In genomic region chr1:37071829-37072228, GRCh38 we compare ENCODE assay signal across 25 cellular contexts. TPM values are rescaled to one million over a fixed set of nuclear protein-coding genes. Genes with fewer than 3 reads are reported as not detected.
"Had no signal": no experiment of that assay in that cellular context is flagged by ENCODE, and none has a peak within 500 bp of the region (broad histone marks: within the 10 kb centered on the region; RNA-seq: fewer than 3 reads in every experiment).

No MANE protein-coding gene starts in this region.

- H3K9me3 ChIP-seq: adrenal gland, esophagus muscularis mucosa, mucosa of descending colon, transverse colon, uterus had no signal

- ATAC-seq: activated CD4-positive, CD25-positive, alpha-beta regulatory T cell treated with anti-CD3 and anti-CD28 coated beads, Interleukin-2, amount 50 U/mL, for 24 hours; activated CD8-positive, alpha-beta T cell treated with anti-CD3 and anti-CD28 coated beads, Interleukin-2, amount 10 ng/mL, durations not matched to agents 7 days and 5 days; activated naive CD4-positive, alpha-beta T cell treated with anti-CD3 and anti-CD28 coated beads, Interleukin-2, amount 50 U/mL, for 72 hours; left colon; mucosa of descending colon had no signal

- H3K36me3 ChIP-seq: adrenal gland, esophagus muscularis mucosa, neural progenitor cell, transverse colon, uterus had no signal

- H3K4me3 Mint-ChIP-seq: activated CD4-positive, alpha-beta T cell treated with anti-CD3 and anti-CD28 coated beads, Interleukin-2, amount 10 ng/mL, durations not matched to agents 7 days and 5 days; activated CD8-positive, alpha-beta T cell treated with anti-CD3 and anti-CD28 coated beads, Interleukin-2, amount 10 ng/mL, durations not matched to agents 7 days and 5 days; dendritic cell treated with granulocyte-macrophage colony-stimulating factor and Interleukin-4, amounts not matched to agents 40 ng/mL and 50 ng/mL, for 4 days; naive B cell; neural progenitor cell had no signal

- H3K4me1 ChIP-seq: adrenal gland, esophagus muscularis mucosa, transverse colon, uterus had no signal

- H3K27ac ChIP-seq: adrenal gland, esophagus muscularis mucosa, neural progenitor cell, transverse colon, uterus had no signal

- H3K4me3 ChIP-seq: adrenal gland, esophagus muscularis mucosa, mucosa of descending colon, neural progenitor cell, transverse colon, uterus had no signal

- H3K9me3 Mint-ChIP-seq: activated CD4-positive, alpha-beta T cell treated with anti-CD3 and anti-CD28 coated beads, Interleukin-2, amount 10 ng/mL, durations not matched to agents 7 days and 5 days; activated naive CD4-positive, alpha-beta T cell treated with anti-CD3 and anti-CD28 coated beads, Interleukin-2, amount 50 U/mL, for 72 hours; dendritic cell treated with granulocyte-macrophage colony-stimulating factor and Interleukin-4, amounts not matched to agents 40 ng/mL and 50 ng/mL, for 4 days; naive B cell; neural progenitor cell had no signal

- H3K36me3 Mint-ChIP-seq: activated naive CD4-positive, alpha-beta T cell treated with anti-CD3 and anti-CD28 coated beads, Interleukin-2, amount 50 U/mL, for 72 hours; naive B cell; neural progenitor cell had no signal

- H3K4me1 Mint-ChIP-seq: activated CD4-positive, alpha-beta T cell treated with anti-CD3 and anti-CD28 coated beads, Interleukin-2, amount 10 ng/mL, durations not matched to agents 7 days and 5 days; naive B cell had no signal

- H3K27me3 ChIP-seq: adrenal gland, neural progenitor cell, uterus had no signal

- DNase-seq: activated CD4-positive, alpha-beta T cell treated with anti-CD3 and anti-CD28 coated beads, Interleukin-2, amount 10 ng/mL, durations not matched to agents 7 days and 5 days; activated CD8-positive, alpha-beta memory T cell treated with anti-CD3 and anti-CD28 coated beads, Interleukin-2, amount 50 U/mL, for 4 hours; activated CD8-positive, alpha-beta T cell treated with anti-CD3 and anti-CD28 coated beads, Interleukin-2, amount 10 ng/mL, durations not matched to agents 7 days and 5 days; activated effector memory CD4-positive, alpha-beta T cell treated with anti-CD3 and anti-CD28 coated beads, Interleukin-2, amount 50 U/mL, for 16 hours; activated T-cell treated with anti-CD3 and anti-CD28 coated beads, Interleukin-2, amount 50 U/mL, for 48 hours; adrenal gland; effector memory CD4-positive, alpha-beta T cell; islet precursor cell; left colon; mucosa of descending colon; naive B cell; stimulated activated CD4-positive, alpha-beta T cell treated with anti-CD3 and anti-CD28 coated beads, Interleukin-2, amount 100 ng/mL, for 24 hours; stimulated activated naive CD4-positive, alpha-beta T cell treated with Interleukin-2 at 50 U/mL for 16 hours; T1000; transverse colon; uterus had no signal

- H3K27ac Mint-ChIP-seq: activated CD4-positive, alpha-beta T cell treated with anti-CD3 and anti-CD28 coated beads, Interleukin-2, amount 10 ng/mL, durations not matched to agents 7 days and 5 days; activated CD8-positive, alpha-beta T cell treated with anti-CD3 and anti-CD28 coated beads, Interleukin-2, amount 10 ng/mL, durations not matched to agents 7 days and 5 days; activated naive CD4-positive, alpha-beta T cell treated with anti-CD3 and anti-CD28 coated beads, Interleukin-2, amount 50 U/mL, for 72 hours; dendritic cell treated with granulocyte-macrophage colony-stimulating factor and Interleukin-4, amounts not matched to agents 40 ng/mL and 50 ng/mL, for 4 days; naive B cell; neural progenitor cell had no signal

- H3K27me3 Mint-ChIP-seq: activated CD4-positive, alpha-beta T cell treated with anti-CD3 and anti-CD28 coated beads, Interleukin-2, amount 10 ng/mL, durations not matched to agents 7 days and 5 days had no signal

RNA-seq across cellular contexts. Expression of gene GRIK3, which starts 37.5 kb away (rescaled TPM):
- total RNA-seq: activated CD4-positive, alpha-beta T cell treated with anti-CD3 and anti-CD28 coated beads, Interleukin-2, amount 10 ng/mL, durations not matched to agents 7 days and 5 days; activated CD8-positive, alpha-beta T cell treated with anti-CD3 and anti-CD28 coated beads, Interleukin-2, amount 10 ng/mL, durations not matched to agents 7 days and 5 days; activated naive CD4-positive, alpha-beta T cell treated with anti-CD3 and anti-CD28 coated beads, Interleukin-2, amount 50 U/mL, for 72 hours; endothelial cell of umbilical vein; lung microvascular endothelial cell; osteocyte; T-helper 1 cell treated with Interleukin-12 subunit alpha and Interleukin-12 subunit beta and Interleukin-4 antibody, amounts not matched to agents 30 ng/mL and 1 ng/mL, for 36 hours had no signal
- polyA plus RNA-seq: endothelial cell of umbilical vein had no signal
